8 cellular contexts compared by ENCODE assay signal in the genomic region with DNA sequence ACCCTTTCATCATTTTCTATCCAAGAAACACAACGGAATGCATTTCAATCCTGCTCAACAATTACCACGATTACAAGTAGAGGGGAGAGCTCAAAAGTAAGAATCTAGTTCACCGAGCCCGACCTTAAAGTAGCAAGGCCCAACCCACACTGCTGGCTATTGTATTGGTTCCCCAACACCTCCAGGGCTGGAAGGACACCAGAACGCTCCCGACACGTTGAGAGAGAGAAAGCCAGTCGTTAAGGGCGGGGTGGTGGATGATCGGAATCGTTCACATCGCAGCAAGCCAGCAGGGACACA. TPM values are rescaled to one million over a fixed set of nuclear protein-coding genes. Genes with fewer than 3 reads are reported as not detected.
DNase-seq lines count a peak whose midpoint lies in the region; ATAC-seq and TF ChIP-seq lines count a peak whose summit lies in the region.

No MANE protein-coding gene starts in this region.

- H3K36me3 Mint-ChIP-seq in HFFc6 (ENCODE audit: low read depth): peaks cover 17% of the 10 kb centered on the region

- H3K4me3 ChIP-seq in BLaER1: peak overlapping the region; percentile 89
- peak overlapping the region; percentile 94 for H3K4me3 ChIP-seq in astrocyte of the spinal cord (ENCODE audit: low read depth, low read length)
- H3K4me3 ChIP-seq in mesodermal cell (ENCODE audit: extremely low read depth, insufficient read depth, low read length, poor library complexity, severe bottlenecking): peak overlapping the region; percentile 88
- peak overlapping the region; percentile 84 to 97 for H3K4me3 ChIP-seq in aorta (ENCODE audit: low read length in 2 of 2)

- H3K9ac ChIP-seq in BLaER1: peak overlapping the region; percentile 92

- H3K9me3 ChIP-seq in BLaER1 (no peaks in the 10 kb centered on the region), mesodermal cell (ENCODE audit: control insufficient read depth, low read length) (no peaks in the 10 kb centered on the region), aorta (ENCODE audit: control insufficient read depth, low read length) (no peaks in the 10 kb centered on the region)

- 0 to 2% methylated on average over 10 to 11 of the region's 12 CpGs for WGBS in mesodermal cell (ENCODE audit: insufficient coverage in 2 of 2), 2 experiments
- 0% methylated on average over 12 of the region's 12 CpGs for WGBS in aorta, 2 donors

- H3K27ac Mint-ChIP-seq in HFFc6: peak overlapping the region; percentile 83

- H3K27me3 ChIP-seq in BLaER1 (no peaks in the 10 kb centered on the region), aorta (ENCODE audit: control insufficient read depth in 1 of 2, insufficient read depth in 2 of 2, low read length in 1 of 2) (no peaks in the 10 kb centered on the region)

- DNase-seq in HFFc6 (peak; percentile 3), astrocyte of the spinal cord (ENCODE audit: low read depth, low spot score) (no peak), aorta (no peak), NCI-H2081 treated with DMSO at 0.1 percent for 48 hours (lab: John Stamatoyannopoulos, UW) (no peak)

- H3K4me2 ChIP-seq in BLaER1: peak overlapping the region; percentile 88

- peaks cover 3% of the 10 kb centered on the region for H3K27me3 Mint-ChIP-seq in HFFc6 (ENCODE audit: insufficient read depth)

- in situ Hi-C loops in astrocyte of the spinal cord (cut with HindIII; ENCODE audit: low sequenced_read_pairs): no loop called here

- ATAC-seq in aorta (ENCODE audit: low FRiP score) (no peak), HG02885 (IDR thresholded peaks at IDR 0.05; ENCODE audit: poor library complexity, unreplicated experiment) (no peak), HG03196 (IDR thresholded peaks at IDR 0.05; ENCODE audit: unreplicated experiment) (no peak)

- H3K4me3 Mint-ChIP-seq in HFFc6: peak overlapping the region; percentile 93

- peaks cover 49% of the 10 kb centered on the region for H3K4me1 ChIP-seq in BLaER1
- peaks cover 10% of the 10 kb centered on the region for H3K4me1 ChIP-seq in mesodermal cell (ENCODE audit: control insufficient read depth, insufficient read depth, low read length, poor library complexity, severe bottlenecking)
- H3K4me1 ChIP-seq in aorta (ENCODE audit: control insufficient read depth in 1 of 2, insufficient read depth in 2 of 2, low read length in 2 of 2): no peaks in the 10 kb centered on the region

- H4K20me1 ChIP-seq in BLaER1: peaks cover 56% of the 10 kb centered on the region

- H3K4me1 Mint-ChIP-seq in HFFc6 (ENCODE audit: low read depth): peaks cover 45% of the 10 kb centered on the region

- peak overlapping the region; percentile 92 for H3K27ac ChIP-seq in BLaER1
- H3K27ac ChIP-seq in mesodermal cell (ENCODE audit: low read depth, low read length, severe bottlenecking): peak overlapping the region; percentile 67
- H3K27ac ChIP-seq in aorta (ENCODE audit: low read depth in 1 of 2, low read length in 2 of 2): no peak overlapping the region

- intact Hi-C loops in aorta (cut with DNase I): no loop called here

- TF ChIP-seq CTCF in HFFc6 (IDR thresholded peaks at IDR 0.05): no peak
- no peak for TF ChIP-seq CTCF in astrocyte of the spinal cord (IDR thresholded peaks at IDR 0.05; ENCODE audit: low read depth, low read length)

- H3K9me3 Mint-ChIP-seq in HFFc6: no peaks in the 10 kb centered on the region

- H3K36me3 ChIP-seq in BLaER1 (peaks cover 33% of the 10 kb centered on the region), mesodermal cell (ENCODE audit: control insufficient read depth, insufficient read depth, low read length) (peaks cover 26% of the 10 kb centered on the region), aorta (ENCODE audit: control insufficient read depth in 1 of 2, insufficient read depth in 2 of 2, low read length in 1 of 2) (no peaks in the 10 kb centered on the region)

RNA-seq across cellular contexts. Expression of a gene that starts 0.7 kb away (rescaled TPM):
- total RNA-seq in HFFc6 (2021; fragmentation: NEBNext Ultra II Directional; extraction: Animal tissue kit (Norgen Biotek cat#: 25700)): 100 to 1,000 TPM in 5 of 6 experiments, 10 to 100 TPM in 1; 87.8 to 125 (median 116) TPM
- polyA plus RNA-seq in mesodermal cell (2013, experiment 1 of 2): 113 TPM
- 114 TPM for polyA plus RNA-seq in mesodermal cell (2013, experiment 2 of 2)
- total RNA-seq in aorta: 10 to 100 TPM; 59.6 to 64.5 TPM
- 10 to 100 TPM; 12.0 to 18.4 TPM for polyA plus RNA-seq in aorta

Comparison
In these comparisons a context has a peak if more than half of its experiments do, and no peak if none do; other contexts are left out.
1. H3K27ac ChIP-seq: peak in BLaER1 (single experiment) and mesodermal cell (single experiment); none in aorta (0 of 2).
2. Peak in every context shown above with its lines, with median percentiles within 50 percentile points of each other: H3K4me3 ChIP-seq.